ENCODE assay signal across 30 cellular contexts in genomic region chr18:77082316-77082715, GRCh38. TPM values are rescaled to one million over a fixed set of nuclear protein-coding genes. Genes with fewer than 3 reads are reported as not detected.
DNase-seq lines count a peak whose midpoint lies in the region; ATAC-seq lines count a peak whose summit lies in the region.
"Had no signal": no experiment of that assay in that cellular context is flagged by ENCODE, and none has a peak within 500 bp of the region (broad histone marks: within the 10 kb centered on the region; RNA-seq: fewer than 3 reads in every experiment).

No MANE protein-coding gene starts in this region.

- POLR2A ChIA-PET in CD8-positive, alpha-beta memory T cell (lab: Charles Lee): interaction anchor here (1.4 kb wide), 1 partner anchor 19 kb away, joined by 4 read pairs; no protein-coding TSS in a partner anchor

- H3K4me1 Mint-ChIP-seq in CD8-positive, alpha-beta memory T cell: peaks cover 80 to 96% (median 95%) of the 10 kb centered on the region in 3 donors
- H3K4me1 Mint-ChIP-seq in activated T-helper 1 cell treated with anti-CD3 and anti-CD28 coated beads, Interleukin-12 subunit alpha, Interleukin-12 subunit beta, Interleukin-2, Interleukin-4 antibody, amounts not matched to agents 30 ng/mL and 10 ng/mL and 1 ng/mL, durations not matched to agents 14 hours and 24 hours and 36 hours (ENCODE audit: low read depth): peaks cover 72% of the 10 kb centered on the region

- H3K27me3 ChIP-seq in BLaER1 treated with 17β-estradiol and CSF1 and Interleukin-3, amounts not matched to agents 10 nM and 100 nM: no peaks in the 10 kb centered on the region
- H3K27me3 ChIP-seq in CD8-positive, alpha-beta memory T cell (ENCODE audit: insufficient read depth, low read length, poor library complexity, severe bottlenecking): no peaks in the 10 kb centered on the region
- H3K27me3 ChIP-seq in neuronal stem cell (ENCODE audit: control insufficient read depth in 3 of 3, insufficient read depth in 3 of 3, low read depth in 1 of 3, low read length in 3 of 3): peaks cover 0 to 14% (median 8%) of the 10 kb centered on the region in 3 experiments
- H3K27me3 ChIP-seq: adrenal gland, brain microvascular endothelial cell, colonic mucosa, esophagus squamous epithelium, hepatocyte, ovary, uterus had no signal

- H2AK5ac ChIP-seq in neuronal stem cell (ENCODE audit: low read depth, low read length): peak overlapping the region; percentile 90

- H2AFZ ChIP-seq in neuronal stem cell (ENCODE audit: low read length): no peak overlapping the region
- H2AFZ ChIP-seq: hepatocyte, PC-9 had no signal

- no peak for DNase-seq in CD8-positive, alpha-beta memory T cell
- no peak for DNase-seq in activated T-helper 1 cell treated with anti-CD3 and anti-CD28 coated beads, Interleukin-12 subunit alpha, Interleukin-12 subunit beta, Interleukin-2, Interleukin-4 antibody, amounts not matched to agents 30 ng/mL and 10 ng/mL and 1 ng/mL, durations not matched to agents 14 hours and 24 hours and 36 hours (ENCODE audit: low spot score)
- DNase-seq in neuronal stem cell (ENCODE audit: low spot score): no peak
- no peak for DNase-seq in AG08396 (ENCODE audit: low spot score)
- DNase-seq: activated CD4-positive, CD25-positive, alpha-beta regulatory T cell; activated naive CD4-positive, alpha-beta T cell treated with Interleukin-2 at 50 U/mL for 16 hours; activated T-cell treated with anti-CD3 and anti-CD28 coated beads, Interleukin-2, amount 50 U/mL, for 48 hours; adrenal gland; brain microvascular endothelial cell; colonic mucosa; DMS79; esophagus squamous epithelium; KG1; MM.1S; naive thymus-derived CD4-positive, alpha-beta T cell; NCI-H1694; NCI-H2171 treated with DMSO at 0.1 percent for 48 hours; NK-92 treated with Interleukin-12 subunit alpha and Interleukin-12 subunit beta, amount 100 ng/mL, for 24 hours; ovary; PC-9; Right ventricle myocardium superior; stimulated activated CD4-positive, alpha-beta T cell treated with anti-CD3 and anti-CD28 coated beads, Interleukin-4, amount 100 ng/mL, for 1 hour; stimulated activated naive B cell treated with anti-CD40 and anti-IgM and Interleukin-4, amounts not matched to agents 10 μg/mL and 1 μg/mL and 100 μg/mL, for 72 hours; T1000; uterus had no signal

- peaks cover 0 to 82% (median 19%) of the 10 kb centered on the region in 11 experiments; a peak in 12 of 22 replicates for H4K20me1 ChIP-seq in BLaER1 treated with 17β-estradiol and CSF1 and Interleukin-3, amounts not matched to agents 10 nM and 100 nM

- H3K4me3 ChIP-seq in BLaER1 treated with 17β-estradiol and CSF1 and Interleukin-3, amounts not matched to agents 10 nM and 100 nM: peak overlapping the region in 2 of 10 experiments; percentile 7 to 14; a peak in 3 of 20 replicates
- H3K4me3 ChIP-seq in CD8-positive, alpha-beta memory T cell (ENCODE audit: low read length): no peak overlapping the region
- peak overlapping the region in 1 of 2 donors; percentile 38 for H3K4me3 ChIP-seq in neuronal stem cell (ENCODE audit: low read length in 2 of 2)
- H3K4me3 ChIP-seq: adrenal gland, colonic mucosa, esophagus squamous epithelium, hepatocyte, ovary, PC-9, uterus had no signal

- peaks cover 12 to 53% (median 13%) of the 10 kb centered on the region in 3 donors for H3K36me3 Mint-ChIP-seq in CD8-positive, alpha-beta memory T cell
- peaks cover 42% of the 10 kb centered on the region for H3K36me3 Mint-ChIP-seq in activated T-helper 1 cell treated with anti-CD3 and anti-CD28 coated beads, Interleukin-12 subunit alpha, Interleukin-12 subunit beta, Interleukin-2, Interleukin-4 antibody, amounts not matched to agents 30 ng/mL and 10 ng/mL and 1 ng/mL, durations not matched to agents 14 hours and 24 hours and 36 hours (ENCODE audit: low read depth)

- H3K79me1 ChIP-seq in neuronal stem cell (ENCODE audit: low read depth, low read length): no peaks in the 10 kb centered on the region

- no peak overlapping the region for H4K8ac ChIP-seq in neuronal stem cell (ENCODE audit: low read depth, low read length)

- ATAC-seq in HG02938 (IDR thresholded peaks at IDR 0.05; ENCODE audit: unreplicated experiment) (no peak), GM19467 (IDR thresholded peaks at IDR 0.05; ENCODE audit: unreplicated experiment) (no peak)
- ATAC-seq: left lobe of liver; naive thymus-derived CD4-positive, alpha-beta T cell; stimulated activated naive B cell treated with anti-CD40 and anti-IgM and Interleukin-4, amounts not matched to agents 10 μg/mL and 1 μg/mL and 100 μg/mL, for 72 hours had no signal

- H3K4me2 ChIP-seq in BLaER1 treated with 17β-estradiol and CSF1 and Interleukin-3, amounts not matched to agents 10 nM and 100 nM: peak overlapping the region; percentile 21 to 96 (median 81)
- no peak overlapping the region for H3K4me2 ChIP-seq in neuronal stem cell (ENCODE audit: insufficient read depth, low read length, poor library complexity, severe bottlenecking)
- H3K4me2 ChIP-seq: hepatocyte, PC-9 had no signal

- no CpG with 5 or more reads among the region's 8 CpGs for whole genome bisulfite sequencing in neuronal stem cell (ENCODE audit: extremely low coverage in 2 of 2, insufficient read length in 2 of 2, insufficient replicate concordance in 1 of 2), 2 donors

- peak overlapping the region; percentile 65 for H3K18ac ChIP-seq in neuronal stem cell (ENCODE audit: low read length)

- no peak overlapping the region for H2BK15ac ChIP-seq in neuronal stem cell (ENCODE audit: low read length)

- no peak overlapping the region for H4K91ac ChIP-seq in neuronal stem cell (ENCODE audit: low read depth, low read length, poor library complexity)

- no peak overlapping the region for H2BK5ac ChIP-seq in neuronal stem cell (ENCODE audit: low read length)

- peaks cover 0 to 46% (median 36%) of the 10 kb centered on the region in 11 experiments; a peak in 18 of 22 replicates for H3K9me3 ChIP-seq in BLaER1 treated with 17β-estradiol and CSF1 and Interleukin-3, amounts not matched to agents 10 nM and 100 nM (replicated peaks in 1 of 11)
- no peaks in the 10 kb centered on the region for H3K9me3 ChIP-seq in CD8-positive, alpha-beta memory T cell (ENCODE audit: low read length)
- peaks cover 0 to 2% of the 10 kb centered on the region in 2 donors for H3K9me3 ChIP-seq in neuronal stem cell (replicated peaks in 1 of 2; ENCODE audit: control insufficient read depth in 2 of 2, insufficient read depth in 1 of 2, low read depth in 1 of 2, low read length in 2 of 2)
- H3K9me3 ChIP-seq: adrenal gland, colonic mucosa, esophagus squamous epithelium, ovary, uterus had no signal

- no peaks in the 10 kb centered on the region for H3K9me3 Mint-ChIP-seq in CD8-positive, alpha-beta memory T cell
- no peaks in the 10 kb centered on the region for H3K9me3 Mint-ChIP-seq in activated T-helper 1 cell treated with anti-CD3 and anti-CD28 coated beads, Interleukin-12 subunit alpha, Interleukin-12 subunit beta, Interleukin-2, Interleukin-4 antibody, amounts not matched to agents 30 ng/mL and 10 ng/mL and 1 ng/mL, durations not matched to agents 14 hours and 24 hours and 36 hours
- H3K9me3 Mint-ChIP-seq: naive thymus-derived CD4-positive, alpha-beta T cell had no signal

- CTCF ChIA-PET in CD8-positive, alpha-beta memory T cell (lab: Charles Lee): interaction anchor here (1.5 kb wide), 1 partner anchor 47 kb away, joined by 3 read pairs; no protein-coding TSS in a partner anchor

- no peak overlapping the region for H3K4ac ChIP-seq in neuronal stem cell (ENCODE audit: low read length)

- H3K4me1 ChIP-seq in BLaER1 treated with 17β-estradiol and CSF1 and Interleukin-3, amounts not matched to agents 10 nM and 100 nM: peaks cover 33 to 96% (median 82%) of the 10 kb centered on the region in 10 experiments
- H3K4me1 ChIP-seq in CD8-positive, alpha-beta memory T cell (ENCODE audit: insufficient read depth, low read length): peaks cover 53% of the 10 kb centered on the region
- H3K4me1 ChIP-seq in neuronal stem cell (ENCODE audit: control insufficient read depth in 2 of 2, insufficient read depth in 1 of 2, low read depth in 1 of 2, low read length in 2 of 2): peaks cover 2 to 11% of the 10 kb centered on the region in 2 donors
- H3K4me1 ChIP-seq: uterus had no signal

- H3K27ac Mint-ChIP-seq in CD8-positive, alpha-beta memory T cell: peak overlapping the region; percentile 21 to 74 (median 59)
- H3K27ac Mint-ChIP-seq in activated T-helper 1 cell treated with anti-CD3 and anti-CD28 coated beads, Interleukin-12 subunit alpha, Interleukin-12 subunit beta, Interleukin-2, Interleukin-4 antibody, amounts not matched to agents 30 ng/mL and 10 ng/mL and 1 ng/mL, durations not matched to agents 14 hours and 24 hours and 36 hours: peak overlapping the region; percentile 43
- H3K27ac Mint-ChIP-seq: stimulated activated naive B cell treated with anti-CD40 and anti-IgM and Interleukin-4, amounts not matched to agents 10 μg/mL and 1 μg/mL and 100 μg/mL, for 72 hours had no signal

- no peak overlapping the region for H3K14ac ChIP-seq in neuronal stem cell (ENCODE audit: low read length)

- no peak overlapping the region for H3K23ac ChIP-seq in neuronal stem cell (ENCODE audit: low read depth, low read length, poor library complexity)

- peak overlapping the region in 2 of 7 donors; percentile 3 to 62 for H3K4me3 Mint-ChIP-seq in CD8-positive, alpha-beta memory T cell
- no peak overlapping the region for H3K4me3 Mint-ChIP-seq in activated T-helper 1 cell treated with anti-CD3 and anti-CD28 coated beads, Interleukin-12 subunit alpha, Interleukin-12 subunit beta, Interleukin-2, Interleukin-4 antibody, amounts not matched to agents 30 ng/mL and 10 ng/mL and 1 ng/mL, durations not matched to agents 14 hours and 24 hours and 36 hours
- H3K4me3 Mint-ChIP-seq: naive thymus-derived CD4-positive, alpha-beta T cell; stimulated activated naive B cell treated with anti-CD40 and anti-IgM and Interleukin-4, amounts not matched to agents 10 μg/mL and 1 μg/mL and 100 μg/mL, for 72 hours had no signal

- peak overlapping the region in 6 of 11 experiments; percentile 6 to 62 (median 43); a peak in 8 of 22 replicates for H3K9ac ChIP-seq in BLaER1 treated with 17β-estradiol and CSF1 and Interleukin-3, amounts not matched to agents 10 nM and 100 nM
- no peak overlapping the region for H3K9ac ChIP-seq in neuronal stem cell (ENCODE audit: low read depth, low read length, poor library complexity)

- no peaks in the 10 kb centered on the region for H3K27me3 Mint-ChIP-seq in CD8-positive, alpha-beta memory T cell
- H3K27me3 Mint-ChIP-seq in activated T-helper 1 cell treated with anti-CD3 and anti-CD28 coated beads, Interleukin-12 subunit alpha, Interleukin-12 subunit beta, Interleukin-2, Interleukin-4 antibody, amounts not matched to agents 30 ng/mL and 10 ng/mL and 1 ng/mL, durations not matched to agents 14 hours and 24 hours and 36 hours (ENCODE audit: insufficient read depth): no peaks in the 10 kb centered on the region
- H3K27me3 Mint-ChIP-seq: naive thymus-derived CD4-positive, alpha-beta T cell; stimulated activated naive B cell treated with anti-CD40 and anti-IgM and Interleukin-4, amounts not matched to agents 10 μg/mL and 1 μg/mL and 100 μg/mL, for 72 hours had no signal

- intact Hi-C loops in activated T-helper 1 cell treated with anti-CD3 and anti-CD28 coated beads, Interleukin-12 subunit alpha, Interleukin-12 subunit beta, Interleukin-2, Interleukin-4 antibody, amounts not matched to agents 30 ng/mL and 10 ng/mL and 1 ng/mL, durations not matched to agents 14 hours and 24 hours and 36 hours (cut with micrococcal nuclease): no loop called here

- peak overlapping the region; percentile 14 to 91 (median 83); a peak in 19 of 22 replicates for H3K27ac ChIP-seq in BLaER1 treated with 17β-estradiol and CSF1 and Interleukin-3, amounts not matched to agents 10 nM and 100 nM
- no peak overlapping the region for H3K27ac ChIP-seq in CD8-positive, alpha-beta memory T cell (ENCODE audit: low read depth, low read length)
- no peak overlapping the region for H3K27ac ChIP-seq in neuronal stem cell (replicated peaks; ENCODE audit: low read length)
- H3K27ac ChIP-seq: adrenal gland, brain microvascular endothelial cell, colonic mucosa, hepatocyte, ovary, PC-9 had no signal

- H3K36me3 ChIP-seq in BLaER1 treated with 17β-estradiol and CSF1 and Interleukin-3, amounts not matched to agents 10 nM and 100 nM: peaks cover 24 to 82% (median 74%) of the 10 kb centered on the region in 11 experiments
- peaks cover 5% of the 10 kb centered on the region for H3K36me3 ChIP-seq in CD8-positive, alpha-beta memory T cell (ENCODE audit: insufficient read depth, low read length)
- no peaks in the 10 kb centered on the region for H3K36me3 ChIP-seq in neuronal stem cell (replicated peaks in 1 of 2; ENCODE audit: control insufficient read depth in 2 of 2, insufficient read depth in 2 of 2, low read length in 2 of 2)
- H3K36me3 ChIP-seq: adrenal gland, brain microvascular endothelial cell, colonic mucosa, ovary, uterus had no signal

- peak overlapping the region; percentile 57 for H2BK120ac ChIP-seq in neuronal stem cell (ENCODE audit: low read depth, low read length)

- H2BK12ac ChIP-seq in neuronal stem cell (ENCODE audit: low read length): peak overlapping the region; percentile 88

RNA-seq across cellular contexts. Expression of gene MBP, which starts 50.3 kb away (rescaled TPM):
- 10 to 100 TPM; 59.5 to 60.0 TPM for total RNA-seq in CD8-positive, alpha-beta memory T cell
- polyA plus RNA-seq in CD8-positive, alpha-beta memory T cell: 196 TPM
- total RNA-seq in activated T-helper 1 cell treated with anti-CD3 and anti-CD28 coated beads, Interleukin-12 subunit alpha, Interleukin-12 subunit beta, Interleukin-2, Interleukin-4 antibody, amounts not matched to agents 30 ng/mL and 10 ng/mL and 1 ng/mL, durations not matched to agents 14 hours and 24 hours and 36 hours: 57.3 and 63.6 TPM in 2 replicates
- polyA plus RNA-seq in neuronal stem cell (2013, experiment 1 of 2): 1.5 TPM
- polyA plus RNA-seq in neuronal stem cell (2013, experiment 2 of 2): 1.4 TPM

Comparison
In these comparisons a context has a peak if more than half of its experiments do, and no peak if none do; other contexts are left out.
1. H3K27ac ChIP-seq: peak in BLaER1 treated with 17β-estradiol and CSF1 and Interleukin-3, amounts not matched to agents 10 nM and 100 nM (11 of 11); none in CD8-positive, alpha-beta memory T cell (single experiment) and neuronal stem cell (single experiment).